Comparison of ENCODE assay signal across 14 cellular contexts in genomic region chr20:37897008-37897548, GRCh38. TPM values are rescaled to one million over a fixed set of nuclear protein-coding genes. Genes with fewer than 3 reads are reported as not detected.
DNase-seq lines count a peak whose midpoint lies in the region; ATAC-seq, FAIRE-seq and TF ChIP-seq lines count a peak whose summit lies in the region.
"Had no signal": no experiment of that assay in that cellular context is flagged by ENCODE, and none has a peak within 500 bp of the region (broad histone marks: within the 10 kb centered on the region; RNA-seq: fewer than 3 reads in every experiment).

No MANE protein-coding gene starts in this region.

- FAIRE-seq in GM19239 (lab: Jason Lieb, UNC): no peak

- CTCF ChIA-PET in WTC11 (lab: Charles Lee) (interaction anchor here (2.2 kb wide), 1 partner anchor 333 kb away, joined by 13 read pairs; no protein-coding TSS in a partner anchor), RWPE1 (lab: Yijun Ruan, JAX) (interaction anchor here (1.4 kb wide), 1 partner anchor 10 kb away, joined by 3 read pairs; no protein-coding TSS in a partner anchor)

- H3K9me3 ChIP-seq in right atrium auricular region: no peaks in the 10 kb centered on the region
- H3K9me3 ChIP-seq: thyroid gland had no signal

- H3K36me3 ChIP-seq in right atrium auricular region: no peaks in the 10 kb centered on the region
- H3K36me3 ChIP-seq: thyroid gland had no signal

- H3K27ac Mint-ChIP-seq in HFFc6 (no peak overlapping the region), WTC11 (no peak overlapping the region)
- H3K27ac Mint-ChIP-seq: naive thymus-derived CD4-positive, alpha-beta T cell had no signal

- H3K4me1 Mint-ChIP-seq in HFFc6 (ENCODE audit: low read depth): peaks cover under 1% of the 10 kb centered on the region; the same call in 1 of the 2 replicates
- H3K4me1 Mint-ChIP-seq in WTC11: peaks cover 10% of the 10 kb centered on the region

- TF ChIP-seq CTCF in HFFc6 (IDR thresholded peaks at IDR 0.05): peak; percentile 28; the same call in 1 of the 2 replicates
- TF ChIP-seq CTCF in WTC11 (IDR thresholded peaks at IDR 0.05): no peak
- peak in 1 of 2 donors; percentile 57 for TF ChIP-seq CTCF in right atrium auricular region (IDR thresholded peaks at IDR 0.05)
- no peak for TF ChIP-seq CTCF in RWPE1 (conservative IDR thresholded peaks at IDR 0.05; ENCODE audit: low read depth)
- no peak for TF ChIP-seq CTCF in GM20000 (IDR thresholded peaks at IDR 0.05; ENCODE audit: extremely low read depth, missing control alignments)

- H3K27me3 Mint-ChIP-seq in HFFc6 (ENCODE audit: insufficient read depth) (peaks cover 34% of the 10 kb centered on the region), WTC11 (ENCODE audit: low read depth) (peaks cover 14% of the 10 kb centered on the region)

- peaks cover 0 to 25% of the 10 kb centered on the region in 2 donors for H3K4me1 ChIP-seq in right atrium auricular region
- H3K4me1 ChIP-seq: thyroid gland had no signal

- ATAC-seq in WTC11 (peak; percentile 81), left lobe of liver (no peak)
- ATAC-seq: naive thymus-derived CD4-positive, alpha-beta T cell had no signal

- no peaks in the 10 kb centered on the region for H3K9me3 Mint-ChIP-seq in HFFc6
- H3K9me3 Mint-ChIP-seq in WTC11: no peaks in the 10 kb centered on the region

- peak; percentile 27 for DNase-seq in COLO668 (lab: John Stamatoyannopoulos, UW; ENCODE audit: unreplicated experiment)
- no peak for DNase-seq in HFFc6
- peak; percentile 67 for DNase-seq in WTC11 (ENCODE audit: low spot score)
- no peak for DNase-seq in right atrium auricular region (ENCODE audit: low spot score)
- DNase-seq in RWPE1 (ENCODE audit: low spot score): no peak
- no peak for DNase-seq in GM19239 (ENCODE audit: insufficient read length, low spot score)
- DNase-seq in left lobe of liver (ENCODE audit: low spot score): no peak
- DNase-seq in GM20000 (ENCODE audit: low spot score): no peak
- DNase-seq: activated T-cell treated with anti-CD3 and anti-CD28 coated beads for 4 hours; DMS153; hippocampal formation; MV-4-11; naive thymus-derived CD4-positive, alpha-beta T cell; thyroid gland had no signal

- H3K4me3 ChIP-seq in right atrium auricular region: no peak overlapping the region
- H3K4me3 ChIP-seq: thyroid gland had no signal

- POLR2A ChIA-PET in WTC11 (lab: Charles Lee): no interaction called here
- POLR2A ChIA-PET in RWPE1 (lab: Yijun Ruan, JAX; ENCODE audit: low non-redundant PET): no interaction called here

- H3K4me3 Mint-ChIP-seq in HFFc6 (no peak overlapping the region), WTC11 (no peak overlapping the region)
- H3K4me3 Mint-ChIP-seq: naive thymus-derived CD4-positive, alpha-beta T cell had no signal

- H3K27me3 ChIP-seq in right atrium auricular region: no peaks in the 10 kb centered on the region
- H3K27me3 ChIP-seq: thyroid gland had no signal

- H3K27ac ChIP-seq in right atrium auricular region (peak overlapping the region; percentile 35 to 47), RWPE1 (no peak overlapping the region)
- H3K27ac ChIP-seq: thyroid gland had no signal

- H3K36me3 Mint-ChIP-seq in HFFc6 (ENCODE audit: low read depth) (no peaks in the 10 kb centered on the region), WTC11 (no peaks in the 10 kb centered on the region)

TF ChIP-seq in WTC11, 78 proteins besides CTCF, POLR2A, EP300 and RAD21 (continues in another document):
- TF ChIP-seq ATF6 (CRISPR knock-in tag; IDR thresholded peaks at IDR 0.05) (no peak), ZNF532 (CRISPR knock-in tag; IDR thresholded peaks at IDR 0.05; ENCODE audit: borderline replicate concordance) (no peak), PREB (CRISPR knock-in tag; IDR thresholded peaks at IDR 0.05; ENCODE audit: borderline replicate concordance) (no peak), RELA (CRISPR knock-in tag; IDR thresholded peaks at IDR 0.05; ENCODE audit: borderline replicate concordance) (no peak), ZNF281 (CRISPR knock-in tag; IDR thresholded peaks at IDR 0.05) (no peak), TCF7 (CRISPR knock-in tag; IDR thresholded peaks at IDR 0.05; ENCODE audit: low read depth) (no peak), ZBTB21 (CRISPR knock-in tag; IDR thresholded peaks at IDR 0.05; ENCODE audit: borderline replicate concordance) (no peak)

RNA-seq across cellular contexts. Expression of gene VSTM2L, which starts 5.8 kb away (rescaled TPM):
- total RNA-seq in HFFc6 (2021; fragmentation: NEBNext Ultra II Directional; extraction: Animal tissue kit (Norgen Biotek cat#: 25700)): under 1 TPM in 4 of 6 experiments, not detected in 2; 0.12 to 0.95 (median 0.55) TPM
- total RNA-seq in WTC11 (2021): 1.7 to 2.1 TPM (median 1.9 TPM) in 3 replicates
- 100 to 1,000 TPM in 1 of 2 donors, 10 to 100 TPM in 1; 97.4 to 303 TPM for total RNA-seq in right atrium auricular region
- total RNA-seq in left lobe of liver: 4.4 TPM

Comparison
In these comparisons a context has a peak if more than half of its experiments do, and no peak if none do; other contexts are left out.
1. DNase-seq: peak in COLO668 (single experiment) and WTC11 (single experiment); none in HFFc6 (single experiment), right atrium auricular region (single experiment), RWPE1 (single experiment), GM19239 (single experiment), left lobe of liver (single experiment) and GM20000 (single experiment).
2. RNA of gene VSTM2L, which starts 5.8 kb away (total RNA-seq): 97.4 to 303 TPM in right atrium auricular region; 4.4 TPM in left lobe of liver (single experiment), 1.7 to 2.1 TPM in WTC11 and 0.12 to 0.95 TPM in HFFc6; every median in the first group is over 10 times any median in the second.